ENCODE assay signal across 22 cellular contexts in genomic region chr3:189204467-189204866, GRCh38. TPM values are rescaled to one million over a fixed set of nuclear protein-coding genes. Genes with fewer than 3 reads are reported as not detected.
DNase-seq lines count a peak whose midpoint lies in the region; ATAC-seq, FAIRE-seq and TF ChIP-seq lines count a peak whose summit lies in the region.
"Had no signal": no experiment of that assay in that cellular context is flagged by ENCODE, and none has a peak within 500 bp of the region (broad histone marks: within the 10 kb centered on the region; RNA-seq: fewer than 3 reads in every experiment).

No MANE protein-coding gene starts in this region.

- no peak overlapping the region for H4K91ac ChIP-seq in H1 (replicated peaks; ENCODE audit: insufficient read length, low read length)

- TF ChIP-seq RAD21 in H1 (IDR thresholded peaks at IDR 0.05 in 1 of 2, conservative IDR thresholded peaks at IDR 0.05 in 1 of 2; ENCODE audit: low read depth in 2 of 2, low read length in 2 of 2): no peak

- no peak overlapping the region for H4K5ac ChIP-seq in H1 (ENCODE audit: insufficient read length, low read depth, low read length)
- no peak overlapping the region for H4K5ac ChIP-seq in mesendoderm (ENCODE audit: low read length)

- TF ChIP-seq EP300 in H1 (IDR thresholded peaks at IDR 0.05; ENCODE audit: borderline replicate concordance in 1 of 2, low read depth in 2 of 2, low read length in 2 of 2): no peak

- TF ChIP-seq CTCF in H1 (IDR thresholded peaks at IDR 0.05; ENCODE audit: control extremely low read depth in 1 of 3, insufficient read depth in 1 of 3, low read depth in 1 of 3, low read length in 3 of 3): no peak

- H2BK120ac ChIP-seq in H1 (replicated peaks; ENCODE audit: low read depth, low read length): no peak overlapping the region
- no peak overlapping the region for H2BK120ac ChIP-seq in mesendoderm (ENCODE audit: low read depth, low read length)

- H3K14ac ChIP-seq in H1 (ENCODE audit: insufficient read length): no peak overlapping the region

- H2AFZ ChIP-seq in GM23248 (peak overlapping the region; percentile 50; the same call in 1 of the 2 replicates), H1 (ENCODE audit: low read length) (0 out of 2 replicates have a peak overlapping the region, but pooled peaks have one; percentile 62)

- no peak overlapping the region for H2AK5ac ChIP-seq in H1 (ENCODE audit: low read depth, low read length)
- H2AK5ac ChIP-seq in mesendoderm (ENCODE audit: low read length): no peak overlapping the region

- H2BK12ac ChIP-seq in H1 (ENCODE audit: low read depth, low read length): no peak overlapping the region

- FAIRE-seq in H1 (lab: Jason Lieb, UNC): no peak
- FAIRE-seq: endometrium, islet of Langerhans, RCC 7860 had no signal

- H2BK5ac ChIP-seq in H1 (ENCODE audit: low read depth, low read length) (no peak overlapping the region), mesendoderm (ENCODE audit: low read length) (no peak overlapping the region)

- TF ChIP-seq POLR2A in H1 (IDR thresholded peaks at IDR 0.05; ENCODE audit: control extremely low read depth in 1 of 2, low read depth in 2 of 2, low read length in 2 of 2): no peak

- H3K9ac ChIP-seq in GM23248: no peak overlapping the region
- H3K9ac ChIP-seq in H1 (replicated peaks in 1 of 4; ENCODE audit: extremely low read depth in 1 of 4, low read depth in 3 of 4, low read length in 3 of 4): no peak overlapping the region
- no peak overlapping the region for H3K9ac ChIP-seq in mesendoderm (ENCODE audit: low read length)
- H3K9ac ChIP-seq: KMS-11 had no signal

- POLR2A ChIA-PET in H1 (lab: Charles Lee; ENCODE audit: partially characterized antibody): no interaction called here

- H2BK20ac ChIP-seq in H1 (ENCODE audit: low read length): no peak overlapping the region

- H4K8ac ChIP-seq in H1 (ENCODE audit: extremely low read depth, insufficient read depth, low read length) (no peak overlapping the region), mesendoderm (ENCODE audit: low read depth, low read length) (no peak overlapping the region)

- H3F3A ChIP-seq in GM23248 (ENCODE audit: insufficient read depth): no peaks in the 10 kb centered on the region

- no peaks in the 10 kb centered on the region for H3K9me2 ChIP-seq in GM23248 (ENCODE audit: insufficient read depth)

- H3K4ac ChIP-seq in H1 (replicated peaks; ENCODE audit: insufficient read length, low read depth, low read length) (no peak overlapping the region), mesendoderm (ENCODE audit: low read depth, low read length) (no peak overlapping the region)

- H3K4me2 ChIP-seq in GM23248 (ENCODE audit: unreplicated experiment) (peak overlapping the region; percentile 28), H1 (ENCODE audit: insufficient read depth in 1 of 2, low read depth in 2 of 2, low read length in 2 of 2) (no peak overlapping the region), mesendoderm (ENCODE audit: low read length) (no peak overlapping the region)
- H3K4me2 ChIP-seq: KMS-11 had no signal

- 16 to 23% methylated on average over 5 of the region's 5 CpGs for WGBS in GM23248 (ENCODE audit: low coverage in 1 of 2, low lambda C conversion rate in 2 of 2, missing lambda C conversion rate in 2 of 2), 2 experiments
- WGBS in H1 (ENCODE audit: extremely low coverage in 1 of 2, insufficient coverage in 1 of 2, insufficient read length in 1 of 2, insufficient replicate concordance in 2 of 2, low coverage in 1 of 2, low lambda C conversion rate in 2 of 2, missing lambda C conversion rate in 1 of 2), 2 experiments: 76% methylated on average over 5 of the region's 5 CpGs; no CpG with 5 or more reads in 1 of the 2 experiments
- WGBS in mesendoderm (ENCODE audit: extremely low coverage, insufficient coverage, low lambda C conversion rate): no CpG with 5 or more reads among the region's 5 CpGs

- no peaks in the 10 kb centered on the region for H3K36me3 ChIP-seq in GM23248 (ENCODE audit: low read depth)
- H3K36me3 ChIP-seq in H1 (ENCODE audit: control insufficient read depth in 2 of 4, insufficient read depth in 4 of 4, low read length in 3 of 4): no peaks in the 10 kb centered on the region
- H3K36me3 ChIP-seq in mesendoderm (ENCODE audit: control insufficient read depth, insufficient read depth, low read length): no peaks in the 10 kb centered on the region
- H3K36me3 ChIP-seq: colonic mucosa, suprapubic skin had no signal

- H3K4me3 ChIP-seq in GM23248 (no peak overlapping the region), H1 (ENCODE audit: extremely low read depth in 1 of 4, insufficient read depth in 2 of 4, low read depth in 3 of 4, low read length in 4 of 4) (no peak overlapping the region), mesendoderm (ENCODE audit: low read length) (no peak overlapping the region)
- H3K4me3 ChIP-seq: colonic mucosa, right lobe of liver, suprapubic skin had no signal

- CTCF ChIA-PET in H1 (lab: Charles Lee; ENCODE audit: partially characterized antibody): interaction anchor here (1.1 to 2.2 kb wide), 8 partner anchors 9 to 744 kb away, joined by 3 to 13 read pairs (median 4); no protein-coding TSS in a partner anchor

- no peaks in the 10 kb centered on the region; the same call in 1 of the 2 replicates for H3K23me2 ChIP-seq in H1 (ENCODE audit: low read depth, low read length)

- H3K79me1 ChIP-seq in H1 (ENCODE audit: low read depth, low read length) (no peaks in the 10 kb centered on the region), mesendoderm (ENCODE audit: low read length) (no peaks in the 10 kb centered on the region)

- H3K9me3 ChIP-seq in GM23248 (ENCODE audit: low read depth) (no peaks in the 10 kb centered on the region), H1 (ENCODE audit: insufficient read depth in 2 of 2, low read depth in 1 of 2, low read length in 1 of 2) (no peaks in the 10 kb centered on the region)
- H3K9me3 ChIP-seq: colonic mucosa, right lobe of liver, suprapubic skin had no signal

- DNase-seq in Ammon's horn (ENCODE audit: low spot score): peak; percentile 22
- DNase-seq in GM23248: peak; percentile 18
- DNase-seq in H1 (ENCODE audit: low read depth in 1 of 2, low spot score in 2 of 2): no peak
- peak; percentile 38 for DNase-seq in mesendoderm
- DNase-seq in SW 1271 (lab: John Stamatoyannopoulos, UW): no peak
- DNase-seq in GM19240 (ENCODE audit: insufficient read length, low spot score): no peak
- DNase-seq: activated CD4-positive, alpha-beta T cell treated with anti-CD3 and anti-CD28 coated beads, Interleukin-2, amount 10 ng/mL, durations not matched to agents 7 days and 5 days; activated CD8-positive, alpha-beta memory T cell treated with anti-CD3 and anti-CD28 coated beads, Interleukin-2, amount 50 U/mL, for 4 hours; activated naive CD8-positive, alpha-beta T cell treated with anti-CD3 and anti-CD28 coated beads, Interleukin-2, amount 50 U/mL, for 24 hours; colonic mucosa; DMS79; naive thymus-derived CD8-positive, alpha-beta T cell; NCI-H187; NCI-H226; right lobe of liver had no signal

- in situ Hi-C loops in GM23248 (cut with MboI): no loop called here

- H3K27me3 ChIP-seq in GM23248 (replicated peaks; ENCODE audit: insufficient read depth) (no peaks in the 10 kb centered on the region), H1 (replicated peaks in 1 of 4; ENCODE audit: control insufficient read depth in 3 of 4, extremely low read depth in 1 of 4, insufficient read depth in 3 of 4, low read length in 3 of 4) (no peaks in the 10 kb centered on the region), mesendoderm (ENCODE audit: insufficient read depth, low read length, poor library complexity) (no peaks in the 10 kb centered on the region)
- H3K27me3 ChIP-seq: colonic mucosa, right lobe of liver, suprapubic skin had no signal

- no peaks in the 10 kb centered on the region for H4K20me1 ChIP-seq in GM23248 (ENCODE audit: insufficient read depth)
- no peaks in the 10 kb centered on the region for H4K20me1 ChIP-seq in H1 (replicated peaks in 1 of 2; ENCODE audit: control insufficient read depth in 1 of 2, insufficient read depth in 2 of 2, low read length in 2 of 2)

- H3K18ac ChIP-seq in H1 (ENCODE audit: extremely low read depth, low read length) (no peak overlapping the region), mesendoderm (ENCODE audit: low read length) (no peak overlapping the region)

- H2BK15ac ChIP-seq in H1 (ENCODE audit: low read length) (no peak overlapping the region), mesendoderm (replicated peaks; ENCODE audit: low read depth) (no peak overlapping the region)

- H3K4me1 ChIP-seq in GM23248 (ENCODE audit: insufficient read depth) (no peaks in the 10 kb centered on the region), H1 (replicated peaks in 1 of 4; ENCODE audit: control insufficient read depth in 3 of 4, insufficient read depth in 4 of 4, low read length in 3 of 4) (peaks cover 0 to 3% (median 0%) of the 10 kb centered on the region in 4 experiments; a peak in 1 of 7 replicates), mesendoderm (ENCODE audit: control insufficient read depth, low read depth, low read length) (no peaks in the 10 kb centered on the region)
- H3K4me1 ChIP-seq: colonic mucosa, right lobe of liver had no signal

- H3K23ac ChIP-seq in H1 (ENCODE audit: insufficient read length) (no peak overlapping the region), mesendoderm (ENCODE audit: low read length) (no peak overlapping the region)

- no peak overlapping the region for H3K27ac ChIP-seq in GM23248
- H3K27ac ChIP-seq in H1 (ENCODE audit: low read depth, low read length): no peak overlapping the region
- H3K27ac ChIP-seq in mesendoderm (ENCODE audit: low read depth, low read length): no peak overlapping the region
- H3K27ac ChIP-seq: colonic mucosa, KMS-11, right lobe of liver, suprapubic skin had no signal

- no peak for ATAC-seq in HG03565 (IDR thresholded peaks at IDR 0.05; ENCODE audit: unreplicated experiment)
- ATAC-seq: activated naive CD8-positive, alpha-beta T cell treated with anti-CD3 and anti-CD28 coated beads, Interleukin-2, amount 50 U/mL, for 24 hours; HCT116; naive thymus-derived CD8-positive, alpha-beta T cell; right lobe of liver had no signal

- H3K79me2 ChIP-seq in GM23248 (ENCODE audit: insufficient read depth) (no peaks in the 10 kb centered on the region), H1 (ENCODE audit: control insufficient read depth in 1 of 2, insufficient read depth in 2 of 2, low read length in 2 of 2) (no peaks in the 10 kb centered on the region), mesendoderm (ENCODE audit: control insufficient read depth, insufficient read depth, low read length) (no peaks in the 10 kb centered on the region)

- H3K56ac ChIP-seq in H1 (replicated peaks; ENCODE audit: insufficient read length, low read depth, low read length): no peak overlapping the region
- H3K56ac ChIP-seq in mesendoderm (ENCODE audit: low read length): no peak overlapping the region

RNA-seq across cellular contexts. Expression of gene TPRG1, which starts 32.7 kb away (rescaled TPM):
- total RNA-seq in GM23248 (2014; rRNA removed; shearing (Covaris generic)): not detected in 2 replicates
- polyA plus RNA-seq in GM23248 (2016; fragmentation: Nextera tagmentation; extraction: Ambion mirVana) (not detected in 2 replicates), H1 (2011; rRNA removed) (0.11 and 0.47 TPM in 2 replicates)
- 0.27 and 0.37 TPM in 2 replicates for total RNA-seq in H1 (2021; fragmentation: NEBNext Ultra II Directional; extraction: Animal tissue kit (Norgen Biotek cat#: 25700))
- 0.30 TPM for polyA plus RNA-seq in H1 (2011; cell fraction: cytosol; rRNA removed)
- 0.11 TPM for polyA plus RNA-seq in H1 (2011; cell fraction: nucleus; rRNA removed)
- polyA plus RNA-seq in H1 (2012, experiment 1 of 2): 0.45 to 0.57 TPM (median 0.56 TPM) in 3 of 4 replicates, not detected in the other
- polyA plus RNA-seq in H1 (2012, experiment 2 of 2): not detected
- polyA plus RNA-seq in H1 (2013, experiment 1 of 2): 0.28 TPM
- 0.22 TPM for polyA plus RNA-seq in H1 (2013, experiment 2 of 2)
- 1.0 and 1.6 TPM in 2 replicates for polyA minus RNA-seq in H1 (2011; rRNA and poly(A)+ RNA removed)
- polyA minus RNA-seq in H1 (2011; cell fraction: cytosol; rRNA and poly(A)+ RNA removed): not detected
- polyA minus RNA-seq in H1 (2011; cell fraction: nucleus; rRNA and poly(A)+ RNA removed): 8.0 TPM
- polyA plus RNA-seq in mesendoderm (2013, experiment 1 of 2): 0.22 TPM
- polyA plus RNA-seq in mesendoderm (2013, experiment 2 of 2): 0.24 TPM

Comparison
In these comparisons a context has a peak if more than half of its experiments do, and no peak if none do; other contexts are left out.
1. DNase-seq: peak in Ammon's horn (single experiment), GM23248 (single experiment) and mesendoderm (single experiment); none in H1 (0 of 2), SW 1271 (0 of 2) and GM19240 (single experiment).